In genomic region chr5:151740958-151741373, GRCh38 we compare ENCODE assay signal across 8 cellular contexts. TPM values are rescaled to one million over a fixed set of nuclear protein-coding genes. Genes with fewer than 3 reads are reported as not detected.
DNase-seq lines count a peak whose midpoint lies in the region; ATAC-seq and TF ChIP-seq lines count a peak whose summit lies in the region.

No MANE protein-coding gene starts in this region.

- no peaks in the 10 kb centered on the region for H3K27me3 ChIP-seq in thoracic aorta (replicated peaks; ENCODE audit: insufficient read depth)
- H3K27me3 ChIP-seq in effector memory CD4-positive, alpha-beta T cell (replicated peaks; ENCODE audit: control insufficient read depth, insufficient read depth, low read length, poor library complexity, severe bottlenecking), result no peaks in the 10 kb centered on the region

- no peak for TF ChIP-seq CTCF in thoracic aorta (IDR thresholded peaks at IDR 0.05)

- peak overlapping the region; percentile 24 for H3K4me3 ChIP-seq in thoracic aorta
- H3K4me3 ChIP-seq in effector memory CD4-positive, alpha-beta T cell (ENCODE audit: insufficient read depth, low read depth, low read length, poor library complexity, severe bottlenecking), result no peak overlapping the region

- DNase-seq in LHCN-M2 (ENCODE audit: low read depth) (peak; percentile 70), fibroblast of gingiva (ENCODE audit: low read depth) (peak; percentile 52), thoracic aorta (ENCODE audit: low spot score) (no peak), NCI-H2107 treated with DMSO at 0.1 percent for 48 hours (lab: John Stamatoyannopoulos, UW; ENCODE audit: unreplicated experiment) (no peak), SK-N-DZ (ENCODE audit: low spot score) (no peak)
- DNase-seq in effector memory CD4-positive, alpha-beta T cell, result no peak
- no peak for DNase-seq in activated CD4-positive, alpha-beta T cell treated with anti-CD3 and anti-CD28 coated beads for 48 hours

- H3K27ac ChIP-seq in thoracic aorta, result peak overlapping the region; percentile 75 to 77
- no peak overlapping the region for H3K27ac ChIP-seq in effector memory CD4-positive, alpha-beta T cell (ENCODE audit: insufficient read depth, low read length, poor library complexity, severe bottlenecking)

- H3K36me3 ChIP-seq in thoracic aorta, result no peaks in the 10 kb centered on the region
- peaks cover 7% of the 10 kb centered on the region for H3K36me3 ChIP-seq in effector memory CD4-positive, alpha-beta T cell (ENCODE audit: control insufficient read depth, insufficient read depth, low read length)

- ATAC-seq in GM21360 (IDR thresholded peaks at IDR 0.05; ENCODE audit: unreplicated experiment) (peak; percentile 26), thoracic aorta (ENCODE audit: insufficient number of reproducible peaks, low FRiP score, low read depth) (peak; percentile 31)

- peaks cover 28 to 60% of the 10 kb centered on the region in 2 donors for H3K4me1 ChIP-seq in thoracic aorta (ENCODE audit: control insufficient read depth in 1 of 2, low read depth in 2 of 2)
- peaks cover 14% of the 10 kb centered on the region for H3K4me1 ChIP-seq in effector memory CD4-positive, alpha-beta T cell (ENCODE audit: control insufficient read depth, insufficient read depth, low read length, poor library complexity, severe bottlenecking)

- no peaks in the 10 kb centered on the region for H3K9me3 ChIP-seq in thoracic aorta
- H3K9me3 ChIP-seq in effector memory CD4-positive, alpha-beta T cell (ENCODE audit: control insufficient read depth, low read length), result no peaks in the 10 kb centered on the region

RNA-seq across cellular contexts. Expression of gene ATOX1, which starts 17.5 kb away (rescaled TPM):
- total RNA-seq in LHCN-M2 (2014; rRNA removed), result 86.4 and 119 TPM in 2 replicates
- 415 TPM for polyA plus RNA-seq in LHCN-M2 (2012)
- 10 to 100 TPM; 32.9 to 36.8 TPM for total RNA-seq in thoracic aorta
- 85.3 and 102 TPM in 2 replicates for polyA plus RNA-seq in SK-N-DZ (2014; cell fraction: cytosol; rRNA removed)
- polyA plus RNA-seq in SK-N-DZ (2014; cell fraction: nucleus; rRNA removed), result 33.7 and 41.0 TPM in 2 replicates

RNA-seq across cellular contexts. Expression of gene G3BP1, which starts 30.8 kb away (rescaled TPM):
- total RNA-seq in LHCN-M2 (2014; rRNA removed) (203 and 204 TPM in 2 replicates), thoracic aorta (100 to 1,000 TPM in 1 of 2 donors, 10 to 100 TPM in 1; 64.7 to 182 TPM)
- 133 TPM for polyA plus RNA-seq in LHCN-M2 (2012)
- polyA plus RNA-seq in SK-N-DZ (2014; cell fraction: cytosol; rRNA removed), result 142 and 171 TPM in 2 replicates
- 75.6 and 89.6 TPM in 2 replicates for polyA plus RNA-seq in SK-N-DZ (2014; cell fraction: nucleus; rRNA removed)

RNA-seq across cellular contexts. Expression of gene SPARC, which starts 54.3 kb away (rescaled TPM):
- total RNA-seq in LHCN-M2 (2014; rRNA removed) (797 and 1,163 TPM in 2 replicates), thoracic aorta (1,000 to 10,000 TPM; 1,654 to 1,851 TPM)
- polyA plus RNA-seq in LHCN-M2 (2012), result 2,613 TPM
- 75.7 and 82.2 TPM in 2 replicates for polyA plus RNA-seq in SK-N-DZ (2014; cell fraction: cytosol; rRNA removed)
- polyA plus RNA-seq in SK-N-DZ (2014; cell fraction: nucleus; rRNA removed), result 29.9 and 30.5 TPM in 2 replicates

Comparison
In these comparisons a context has a peak if more than half of its experiments do, and no peak if none do; other contexts are left out.
1. DNase-seq: peak in LHCN-M2 (single experiment) and fibroblast of gingiva (single experiment); none in thoracic aorta (single experiment), effector memory CD4-positive, alpha-beta T cell (0 of 3), activated CD4-positive, alpha-beta T cell treated with anti-CD3 and anti-CD28 coated beads for 48 hours (single experiment), NCI-H2107 treated with DMSO at 0.1 percent for 48 hours (single experiment) and SK-N-DZ (single experiment).